26 cellular contexts compared by ENCODE assay signal in the genomic region with DNA sequence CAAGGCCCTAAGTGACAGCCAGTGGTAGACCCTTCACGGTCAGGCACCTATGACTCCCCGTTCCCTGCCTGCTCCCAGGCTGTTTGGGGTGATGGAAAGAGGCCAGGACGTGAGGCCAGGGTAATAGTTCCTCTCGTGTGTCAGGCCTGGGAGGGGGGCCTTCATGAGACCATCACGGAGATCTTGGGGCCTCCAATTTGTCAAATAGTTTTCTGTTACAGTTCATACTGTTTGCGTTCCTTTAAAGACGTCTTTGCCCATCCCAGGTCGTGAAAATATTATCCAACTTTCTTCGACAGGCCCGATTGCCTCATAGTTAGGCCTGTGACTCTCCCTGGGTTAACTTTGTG.
"Had no signal": no experiment of that assay in that cellular context is flagged by ENCODE, and none has a peak within 500 bp of the region (broad histone marks: within the 10 kb centered on the region; RNA-seq: fewer than 3 reads in every experiment).

No MANE protein-coding gene starts in this region.

- H3K36me3 ChIP-seq: ascending aorta, left lung, right lobe of liver, suprapubic skin, tibial artery, upper lobe of right lung had no signal

- H3K36me3 Mint-ChIP-seq: activated naive CD4-positive, alpha-beta T cell treated with anti-CD3 and anti-CD28 coated beads, Interleukin-2, amount 10 ng/mL, durations not matched to agents 7 days and 5 days; activated naive CD8-positive, alpha-beta T cell treated with anti-CD3 and anti-CD28 coated beads, Interleukin-2, amount 10 ng/mL, durations not matched to agents 7 days and 5 days; brain had no signal

- ATAC-seq: activated CD4-positive, CD25-positive, alpha-beta regulatory T cell treated with anti-CD3 and anti-CD28 coated beads, Interleukin-2, amount 50 U/mL, for 24 hours; activated CD8-positive, alpha-beta T cell treated with anti-CD3 and anti-CD28 coated beads, Interleukin-2, amount 10 ng/mL, durations not matched to agents 7 days and 5 days; left lung; naive thymus-derived CD4-positive, alpha-beta T cell had no signal

- H3K9me3 ChIP-seq: suprapubic skin, tibial artery, upper lobe of right lung had no signal

- H3K4me3 ChIP-seq: ascending aorta, left lung, right lobe of liver, SK-N-MC, skin epidermis, suprapubic skin, tibial artery, upper lobe of right lung had no signal

- DNase-seq: activated CD8-positive, alpha-beta T cell treated with anti-CD3 and anti-CD28 coated beads, Interleukin-2, amount 10 ng/mL, durations not matched to agents 7 days and 5 days; activated gamma-delta T cell; caudate nucleus; kidney glomerular epithelial cell; mammary epithelial cell; stimulated activated CD4-positive, alpha-beta T cell treated with anti-CD3 and anti-CD28 coated beads, Interleukin-12 subunit alpha, Interleukin-12 subunit beta, amount 100 ng/mL, for 4 hours; stimulated activated naive CD4-positive, alpha-beta T cell had no signal

- H3K4me3 Mint-ChIP-seq: activated CD8-positive, alpha-beta T cell treated with anti-CD3 and anti-CD28 coated beads, Interleukin-2, amount 10 ng/mL, durations not matched to agents 7 days and 5 days; activated naive CD4-positive, alpha-beta T cell treated with anti-CD3 and anti-CD28 coated beads, Interleukin-2, amount 10 ng/mL, durations not matched to agents 7 days and 5 days; activated naive CD8-positive, alpha-beta T cell treated with anti-CD3 and anti-CD28 coated beads, Interleukin-2, amount 10 ng/mL, durations not matched to agents 7 days and 5 days; brain; dendritic cell treated with granulocyte-macrophage colony-stimulating factor and Interleukin-4, amounts not matched to agents 40 ng/mL and 50 ng/mL, for 4 days; naive thymus-derived CD4-positive, alpha-beta T cell; neural crest cell had no signal

- H3K27ac ChIP-seq: ascending aorta, epithelial cell of prostate, left lung, right lobe of liver, SK-N-MC, skin epidermis, suprapubic skin, tibial artery, upper lobe of right lung, VCaP had no signal

- FAIRE-seq: endometrium, frontal cortex had no signal

- H3K27me3 Mint-ChIP-seq: activated naive CD4-positive, alpha-beta T cell treated with anti-CD3 and anti-CD28 coated beads, Interleukin-2, amount 10 ng/mL, durations not matched to agents 7 days and 5 days; dendritic cell treated with granulocyte-macrophage colony-stimulating factor and Interleukin-4, amounts not matched to agents 40 ng/mL and 50 ng/mL, for 4 days had no signal

- H3K4me1 ChIP-seq: ascending aorta, left lung, right lobe of liver, suprapubic skin, tibial artery, upper lobe of right lung had no signal

- H3K4me1 Mint-ChIP-seq: activated naive CD4-positive, alpha-beta T cell treated with anti-CD3 and anti-CD28 coated beads, Interleukin-2, amount 10 ng/mL, durations not matched to agents 7 days and 5 days; activated naive CD8-positive, alpha-beta T cell treated with anti-CD3 and anti-CD28 coated beads, Interleukin-2, amount 10 ng/mL, durations not matched to agents 7 days and 5 days; neural crest cell had no signal

- H3K27me3 ChIP-seq: ascending aorta, left lung, right lobe of liver, suprapubic skin, tibial artery, upper lobe of right lung had no signal

- H3K9me3 Mint-ChIP-seq: activated naive CD8-positive, alpha-beta T cell treated with anti-CD3 and anti-CD28 coated beads, Interleukin-2, amount 10 ng/mL, durations not matched to agents 7 days and 5 days; dendritic cell treated with granulocyte-macrophage colony-stimulating factor and Interleukin-4, amounts not matched to agents 40 ng/mL and 50 ng/mL, for 4 days had no signal
